In genomic region chr15:45378149-45378912, GRCh38 we compare ENCODE assay signal across 8 cellular contexts. TPM values are rescaled to one million over a fixed set of nuclear protein-coding genes. Genes with fewer than 3 reads are reported as not detected.
DNase-seq lines count a peak whose midpoint lies in the region; ATAC-seq lines count a peak whose summit lies in the region.

Gene GATM (minus strand): TSS chr15:45378544. CDS start chr15:45378453, 91 bp downstream.

- peak within 1 kb of the TSS; percentile 87 for H3K27ac ChIP-seq in stomach smooth muscle (ENCODE audit: low read length)

- DNase-seq in AG20443 (ENCODE audit: low spot score) (peak; percentile 95), NCI-H526 (lab: John Stamatoyannopoulos, UW) (peak; percentile 69 to 84), fibroblast of gingiva (ENCODE audit: low read depth) (peak; percentile 69), myocyte (ENCODE audit: low read depth) (peak; percentile 88)
- peak; percentile 64 for DNase-seq in activated T-cell treated with anti-CD3 and anti-CD28 coated beads, Interleukin-2, amount 50 U/mL, for 1 hour

- peaks cover 10 to 13% of the 10 kb centered on the region in 2 donors for H3K36me3 ChIP-seq in stomach smooth muscle (ENCODE audit: control insufficient read depth in 2 of 2, insufficient read depth in 2 of 2, low read length in 2 of 2)

- H3K4me3 ChIP-seq in stomach smooth muscle (ENCODE audit: low read length in 2 of 2), result peak within 1 kb of the TSS; percentile 84 to 87

- H3K27me3 ChIP-seq in stomach smooth muscle (ENCODE audit: control insufficient read depth in 1 of 2, insufficient read depth in 2 of 2, low read length in 2 of 2), result no peaks in the 10 kb centered on the region

- ATAC-seq in GM18858 (IDR thresholded peaks at IDR 0.05; ENCODE audit: unreplicated experiment), result peak; percentile 67
- ATAC-seq in HG03039 (IDR thresholded peaks at IDR 0.05; ENCODE audit: unreplicated experiment), result peak; percentile 78

- peak within 1 kb of the TSS; percentile 68 to 80 for H3K9ac ChIP-seq in stomach smooth muscle (ENCODE audit: low read length in 2 of 2)

- H3K4me1 ChIP-seq in stomach smooth muscle (ENCODE audit: control insufficient read depth, insufficient read depth, low read length), result peaks cover 26% of the 10 kb centered on the region

- H3K9me3 ChIP-seq in stomach smooth muscle (ENCODE audit: control insufficient read depth in 2 of 2, low read length in 2 of 2), result no peaks in the 10 kb centered on the region

RNA-seq across cellular contexts. Expression of gene GATM, which starts in this region (rescaled TPM):
- total RNA-seq in myocyte, result 36.4 and 47.1 TPM in 2 replicates
- 4.3 TPM for polyA plus RNA-seq in myocyte (2012)

Comparison
In these comparisons a context has a peak if more than half of its experiments do, and no peak if none do; other contexts are left out.
1. Peak in every context shown above with its lines: DNase-seq, ATAC-seq, H3K4me3 ChIP-seq and H3K27ac ChIP-seq.